ENCODE assay signal across 25 cellular contexts in genomic region chr19:41030651-41031050, GRCh38. TPM values are rescaled to one million over a fixed set of nuclear protein-coding genes. Genes with fewer than 3 reads are reported as not detected.
"Had no signal": no experiment of that assay in that cellular context is flagged by ENCODE, and none has a peak within 500 bp of the region (broad histone marks: within the 10 kb centered on the region; RNA-seq: fewer than 3 reads in every experiment).

No MANE protein-coding gene starts in this region.

- H3K36me3 ChIP-seq: adrenal gland, breast epithelium, left ventricle myocardium inferior, prostate gland, right atrium auricular region, tibial artery had no signal

- H3K4me1 ChIP-seq: adrenal gland, breast epithelium, left ventricle myocardium inferior, prostate gland, right atrium auricular region, tibial artery had no signal

- H3K4me1 Mint-ChIP-seq: activated B cell treated with CpG ODN at 0.5 μM for 24 hours had no signal

- DNase-seq: activated B cell treated with CpG ODN at 0.5 μM for 24 hours; activated CD4-positive, alpha-beta T cell treated with anti-CD3 and anti-CD28 coated beads for 4 hours; activated CD8-positive, alpha-beta T cell treated with anti-CD3 and anti-CD28 coated beads for 36 hours; activated gamma-delta T cell; foreskin fibroblast; hippocampal formation; kidney; left ventricle myocardium inferior; mammary epithelial cell; naive thymus-derived CD4-positive, alpha-beta T cell; stimulated activated naive CD8-positive, alpha-beta T cell treated with anti-CD3 and anti-CD28 coated beads, Interleukin-15, Interleukin-2, amounts not matched to agents 100 U/mL and 50 U/mL, for 24 hours; substantia nigra; tibial artery had no signal

- H3K4me3 Mint-ChIP-seq: activated B cell treated with CpG ODN at 0.5 μM for 24 hours; activated CD8-positive, alpha-beta T cell treated with anti-CD3 and anti-CD28 coated beads for 36 hours; activated naive CD4-positive, alpha-beta T cell treated with anti-CD3 and anti-CD28 coated beads, Interleukin-2, amount 50 U/mL, for 24 hours; naive thymus-derived CD4-positive, alpha-beta T cell; T-helper 2 cell treated with Interferon-gamma antibody and Interleukin-4, amounts not matched to agents 5 μg/mL and 100 μg/mL, for 36 hours had no signal

- H3K27ac Mint-ChIP-seq: activated B cell treated with CpG ODN at 0.5 μM for 24 hours; activated CD8-positive, alpha-beta T cell treated with anti-CD3 and anti-CD28 coated beads for 36 hours; activated naive CD4-positive, alpha-beta T cell treated with anti-CD3 and anti-CD28 coated beads, Interleukin-2, amount 50 U/mL, for 24 hours; T-helper 2 cell treated with Interferon-gamma antibody and Interleukin-4, amounts not matched to agents 5 μg/mL and 100 μg/mL, for 36 hours had no signal

- H3K4me3 ChIP-seq: adrenal gland, breast epithelium, coronary artery, left ventricle myocardium inferior, prostate gland, right atrium auricular region, tibial artery had no signal

- ATAC-seq: activated CD8-positive, alpha-beta T cell treated with anti-CD3 and anti-CD28 coated beads for 36 hours; esophagus mucosa; naive thymus-derived CD4-positive, alpha-beta T cell; stimulated activated naive CD8-positive, alpha-beta T cell treated with anti-CD3 and anti-CD28 coated beads, Interleukin-15, Interleukin-2, amounts not matched to agents 100 U/mL and 50 U/mL, for 24 hours had no signal

- H3K27me3 ChIP-seq: adrenal gland, right atrium auricular region had no signal

- H3K27ac ChIP-seq: adrenal gland, breast epithelium, coronary artery, left ventricle myocardium inferior, prostate gland, right atrium auricular region, tibial artery had no signal

- H3K9me3 Mint-ChIP-seq: T-helper 2 cell treated with Interferon-gamma antibody and Interleukin-4, amounts not matched to agents 5 μg/mL and 100 μg/mL, for 36 hours had no signal

RNA-seq across cellular contexts. Expression of gene CYP2B6, which starts 39.6 kb away (rescaled TPM):
- total RNA-seq: activated B cell treated with CpG ODN at 0.5 μM for 24 hours; activated CD8-positive, alpha-beta T cell treated with anti-CD3 and anti-CD28 coated beads for 36 hours; astrocyte; breast epithelium; esophagus mucosa; left ventricle myocardium inferior; mammary epithelial cell; naive thymus-derived CD4-positive, alpha-beta T cell; osteocyte; prostate gland; right atrium auricular region; skeletal muscle tissue; urinary bladder had no signal
- polyA plus RNA-seq: mammary epithelial cell; naive thymus-derived CD4-positive, alpha-beta T cell had no signal

RNA-seq across cellular contexts. Expression of gene CYP2A13, which starts 57.6 kb away (rescaled TPM):
- total RNA-seq: activated B cell treated with CpG ODN at 0.5 μM for 24 hours; activated CD8-positive, alpha-beta T cell treated with anti-CD3 and anti-CD28 coated beads for 36 hours; adrenal gland; astrocyte; breast epithelium; esophagus mucosa; kidney; left ventricle myocardium inferior; mammary epithelial cell; naive thymus-derived CD4-positive, alpha-beta T cell; osteocyte; prostate gland; right atrium auricular region; skeletal muscle tissue; urinary bladder had no signal
- polyA plus RNA-seq: adrenal gland; mammary epithelial cell; naive thymus-derived CD4-positive, alpha-beta T cell had no signal
